Comparison of ENCODE assay signal across 10 cellular contexts in genomic region chr1:112722601-112723510, GRCh38. TPM values are rescaled to one million over a fixed set of nuclear protein-coding genes. Genes with fewer than 3 reads are reported as not detected.
DNase-seq lines count a peak whose midpoint lies in the region; ATAC-seq and TF ChIP-seq lines count a peak whose summit lies in the region.
"Had no signal": no experiment of that assay in that cellular context is flagged by ENCODE, and none has a peak within 500 bp of the region (broad histone marks: within the 10 kb centered on the region; RNA-seq: fewer than 3 reads in every experiment).

No MANE protein-coding gene starts in this region.

- peak overlapping the region; percentile 79 for H3K4me2 ChIP-seq in smooth muscle cell

- H4K20me1 ChIP-seq in smooth muscle cell (ENCODE audit: low read depth) = no peaks in the 10 kb centered on the region

- ATAC-seq in T-helper 17 cell = peak; percentile 32
- ATAC-seq in HG02759 (IDR thresholded peaks at IDR 0.05; ENCODE audit: unreplicated experiment) = no peak
- no peak for ATAC-seq in GM18505 (IDR thresholded peaks at IDR 0.05; ENCODE audit: unreplicated experiment)

- intact Hi-C loops in left ventricle myocardium inferior (cut with micrococcal nuclease) = no loop called here

- peaks cover 19% of the 10 kb centered on the region for H3K4me1 ChIP-seq in left ventricle myocardium inferior
- H3K4me1 ChIP-seq in smooth muscle cell (ENCODE audit: low read depth) = peaks cover 16% of the 10 kb centered on the region

- H3K27me3 Mint-ChIP-seq in T-helper 2 cell treated with Interferon-gamma antibody and Interleukin-4, amounts not matched to agents 5 μg/mL and 100 μg/mL, for 36 hours (ENCODE audit: low read depth) = peaks cover 30% of the 10 kb centered on the region
- peaks cover 29% of the 10 kb centered on the region for H3K27me3 Mint-ChIP-seq in T-helper 17 cell

- H2AFZ ChIP-seq in smooth muscle cell (ENCODE audit: low read depth) = peak overlapping the region; percentile 78

- no peaks in the 10 kb centered on the region for H3F3A ChIP-seq in smooth muscle cell (ENCODE audit: low read depth)

- H3K79me2 ChIP-seq in smooth muscle cell (ENCODE audit: low read depth) = no peaks in the 10 kb centered on the region

- TF ChIP-seq CTCF in left ventricle myocardium inferior (IDR thresholded peaks at IDR 0.05; ENCODE audit: borderline replicate concordance) (no peak), smooth muscle cell (IDR thresholded peaks at IDR 0.05; ENCODE audit: borderline replicate concordance, insufficient read depth, poor library complexity, severe bottlenecking) (no peak)

- DNase-seq in T-helper 2 cell treated with Interferon-gamma antibody and Interleukin-4, amounts not matched to agents 5 μg/mL and 100 μg/mL, for 36 hours (ENCODE audit: low spot score) = no peak
- DNase-seq in T-helper 2 cell (no peak), T-helper 17 cell (no peak), left ventricle myocardium inferior (no peak), smooth muscle cell (lab: John Stamatoyannopoulos, UW; ENCODE audit: unreplicated experiment) (peak; percentile 45), activated gamma-delta T cell treated with Interleukin-2 at 50 U/mL for 16 hours (no peak)
- DNase-seq: CD4-positive, CD25-positive, alpha-beta regulatory T cell had no signal

- no peaks in the 10 kb centered on the region for H3K36me3 Mint-ChIP-seq in T-helper 2 cell treated with Interferon-gamma antibody and Interleukin-4, amounts not matched to agents 5 μg/mL and 100 μg/mL, for 36 hours (ENCODE audit: low read depth)
- H3K36me3 Mint-ChIP-seq in T-helper 17 cell (ENCODE audit: low read depth) = peaks cover 4% of the 10 kb centered on the region
- H3K36me3 Mint-ChIP-seq: CD4-positive, CD25-positive, alpha-beta regulatory T cell had no signal

- peak overlapping the region; percentile 40 for H3K4me3 Mint-ChIP-seq in T-helper 2 cell treated with Interferon-gamma antibody and Interleukin-4, amounts not matched to agents 5 μg/mL and 100 μg/mL, for 36 hours
- H3K4me3 Mint-ChIP-seq in T-helper 17 cell = peak overlapping the region; percentile 79

- 9% methylated on average over 21 of the region's 35 CpGs for WGBS in smooth muscle cell (ENCODE audit: low lambda C conversion rate)

- peak overlapping the region; percentile 28 for H3K9ac ChIP-seq in smooth muscle cell (ENCODE audit: low read depth)

- H3K27ac ChIP-seq in left ventricle myocardium inferior (replicated peaks) = no peak overlapping the region
- H3K27ac ChIP-seq in smooth muscle cell (ENCODE audit: low read depth) = peak overlapping the region; percentile 83
- H3K27ac ChIP-seq: neutrophil had no signal

- peaks cover 6% of the 10 kb centered on the region for H3K4me1 Mint-ChIP-seq in T-helper 2 cell treated with Interferon-gamma antibody and Interleukin-4, amounts not matched to agents 5 μg/mL and 100 μg/mL, for 36 hours (ENCODE audit: low read depth)
- H3K4me1 Mint-ChIP-seq in T-helper 17 cell = peaks cover 14% of the 10 kb centered on the region

- H3K27me3 ChIP-seq in left ventricle myocardium inferior (ENCODE audit: low read depth) = peaks cover 43% of the 10 kb centered on the region
- peaks cover 6% of the 10 kb centered on the region for H3K27me3 ChIP-seq in smooth muscle cell (ENCODE audit: low read depth)

- H3K36me3 ChIP-seq in left ventricle myocardium inferior (no peaks in the 10 kb centered on the region), smooth muscle cell (ENCODE audit: low read depth) (no peaks in the 10 kb centered on the region)
- H3K36me3 ChIP-seq: neutrophil had no signal

- no peaks in the 10 kb centered on the region for H3K9me3 Mint-ChIP-seq in T-helper 2 cell treated with Interferon-gamma antibody and Interleukin-4, amounts not matched to agents 5 μg/mL and 100 μg/mL, for 36 hours
- H3K9me3 Mint-ChIP-seq: CD4-positive, CD25-positive, alpha-beta regulatory T cell had no signal

- H3K9me3 ChIP-seq in T-helper 17 cell (ENCODE audit: control insufficient read depth, low read length, poor library complexity, severe bottlenecking) (no peaks in the 10 kb centered on the region), left ventricle myocardium inferior (replicated peaks) (no peaks in the 10 kb centered on the region), smooth muscle cell (replicated peaks; ENCODE audit: low read depth) (no peaks in the 10 kb centered on the region)
- H3K9me3 ChIP-seq: neutrophil had no signal

- peak overlapping the region; percentile 49 for H3K4me3 ChIP-seq in left ventricle myocardium inferior
- peak overlapping the region; percentile 28 for H3K4me3 ChIP-seq in smooth muscle cell

- no peak overlapping the region for H3K27ac Mint-ChIP-seq in T-helper 2 cell treated with Interferon-gamma antibody and Interleukin-4, amounts not matched to agents 5 μg/mL and 100 μg/mL, for 36 hours
- no peak overlapping the region for H3K27ac Mint-ChIP-seq in T-helper 17 cell
- H3K27ac Mint-ChIP-seq: CD4-positive, CD25-positive, alpha-beta regulatory T cell had no signal

- TF ChIP-seq POLR2A in GM18505 (IDR thresholded peaks at IDR 0.05; ENCODE audit: borderline replicate concordance, extremely low read depth, insufficient read depth, insufficient read length) = no peak

RNA-seq across cellular contexts. Expression of gene PPM1J, which starts 7.7 kb away (rescaled TPM):
- total RNA-seq in T-helper 17 cell (under 1 TPM; 0.20 to 0.42 TPM), left ventricle myocardium inferior (5.4 TPM), smooth muscle cell (0.40 and 1.2 TPM in 2 replicates)
- 4.7 and 5.2 TPM in 2 replicates for polyA plus RNA-seq in smooth muscle cell
- total RNA-seq: CD4-positive, CD25-positive, alpha-beta regulatory T cell had no signal
- polyA plus RNA-seq: CD4-positive, CD25-positive, alpha-beta regulatory T cell had no signal

RNA-seq across cellular contexts. Expression of gene RHOC, which starts 15.9 kb away (rescaled TPM):
- total RNA-seq in T-helper 17 cell (10 to 100 TPM; 16.9 to 34.4 TPM), left ventricle myocardium inferior (129 TPM), smooth muscle cell (270 and 303 TPM in 2 replicates)
- polyA plus RNA-seq in smooth muscle cell = 518 and 596 TPM in 2 replicates

RNA-seq across cellular contexts. Expression of gene MOV10, which starts 48.4 kb away (rescaled TPM):
- total RNA-seq in T-helper 17 cell (10 to 100 TPM; 72.5 to 72.7 TPM), left ventricle myocardium inferior (12.7 TPM), smooth muscle cell (36.9 and 40.4 TPM in 2 replicates)
- polyA plus RNA-seq in smooth muscle cell = 56.8 and 60.6 TPM in 2 replicates
